10 cellular contexts compared by ENCODE assay signal in genomic region chr3:165254812-165255211, GRCh38. TPM values are rescaled to one million over a fixed set of nuclear protein-coding genes. Genes with fewer than 3 reads are reported as not detected.
DNase-seq lines count a peak whose midpoint lies in the region; ATAC-seq and TF ChIP-seq lines count a peak whose summit lies in the region.
"Had no signal": no experiment of that assay in that cellular context is flagged by ENCODE, and none has a peak within 500 bp of the region (broad histone marks: within the 10 kb centered on the region; RNA-seq: fewer than 3 reads in every experiment).

No MANE protein-coding gene starts in this region.

- no peaks in the 10 kb centered on the region for H3K9me3 ChIP-seq in A673 (ENCODE audit: low read depth, low read length, poor library complexity, severe bottlenecking)
- no peaks in the 10 kb centered on the region for H3K9me3 ChIP-seq in effector memory CD4-positive, alpha-beta T cell (ENCODE audit: control insufficient read depth, low read length)

- H3K27me3 ChIP-seq in A673 (replicated peaks; ENCODE audit: insufficient read depth, low read depth, low read length, poor library complexity): no peaks in the 10 kb centered on the region
- no peaks in the 10 kb centered on the region for H3K27me3 ChIP-seq in effector memory CD4-positive, alpha-beta T cell (replicated peaks; ENCODE audit: control insufficient read depth, insufficient read depth, low read length, poor library complexity, severe bottlenecking)

- intact Hi-C loops in A673 (cut with micrococcal nuclease; ENCODE audit: unreplicated experiment): loop anchor here (10.0 kb wide), 1 partner anchor 600 kb away; no protein-coding TSS in a partner anchor

- BruUV-seq in A673 (replicated peaks; lab: Mats Ljungman, UMichigan): no TSS peak

- TF ChIP-seq CTCF in A673 (conservative IDR thresholded peaks at IDR 0.05; ENCODE audit: low read depth, low read length): peak; percentile 45

- H3K4me1 ChIP-seq in A673 (ENCODE audit: insufficient read depth, low read length, poor library complexity, severe bottlenecking): no peaks in the 10 kb centered on the region
- H3K4me1 ChIP-seq in effector memory CD4-positive, alpha-beta T cell (ENCODE audit: control insufficient read depth, insufficient read depth, low read length, poor library complexity, severe bottlenecking): no peaks in the 10 kb centered on the region
- H3K4me1 ChIP-seq: parathyroid adenoma had no signal

- peak; percentile 63 for DNase-seq in A673 (ENCODE audit: low spot score)
- DNase-seq in HS-5 (ENCODE audit: low read depth): peak; percentile 5
- DNase-seq in OCI-M1 (lab: John Stamatoyannopoulos, UW): peak; percentile 79
- peak; percentile 43 for DNase-seq in glomerular visceral epithelial cell (ENCODE audit: extremely low spot score)
- no peak for DNase-seq in effector memory CD4-positive, alpha-beta T cell
- no peak for DNase-seq in OCI-M2 (lab: John Stamatoyannopoulos, UW; ENCODE audit: unreplicated experiment)
- DNase-seq: amniotic stem cell had no signal

- POLR2A ChIA-PET in A673 (lab: Charles Lee; ENCODE audit: low non-redundant PET): no interaction called here

- H3K27ac ChIP-seq in A673 (ENCODE audit: low read depth, low read length, poor library complexity, severe bottlenecking): no peak overlapping the region
- H3K27ac ChIP-seq in effector memory CD4-positive, alpha-beta T cell (ENCODE audit: insufficient read depth, low read length, poor library complexity, severe bottlenecking): no peak overlapping the region
- H3K27ac ChIP-seq: parathyroid adenoma had no signal

- CTCF ChIA-PET in A673 (lab: Charles Lee): interaction anchor here (0.6 to 0.9 kb wide), 2 partner anchors 48 to 289 kb away, joined by 3 to 5 read pairs; no protein-coding TSS in a partner anchor

- H3K4me3 ChIP-seq in A673 (ENCODE audit: low read depth, low read length, poor library complexity, severe bottlenecking): no peak overlapping the region
- no peak overlapping the region for H3K4me3 ChIP-seq in effector memory CD4-positive, alpha-beta T cell (ENCODE audit: insufficient read depth, low read depth, low read length, poor library complexity, severe bottlenecking)

- no peak for ATAC-seq in HG03342 (IDR thresholded peaks at IDR 0.05; ENCODE audit: unreplicated experiment)
- ATAC-seq in HG03521 (IDR thresholded peaks at IDR 0.05; ENCODE audit: unreplicated experiment): no peak

- H3K36me3 ChIP-seq in A673 (ENCODE audit: insufficient read depth, low read length, poor library complexity, severe bottlenecking): no peaks in the 10 kb centered on the region
- H3K36me3 ChIP-seq in effector memory CD4-positive, alpha-beta T cell (ENCODE audit: control insufficient read depth, insufficient read depth, low read length): no peaks in the 10 kb centered on the region

RNA-seq across cellular contexts. Expression of gene SLITRK3, which starts 58.6 kb away (rescaled TPM):
- 5.2 and 5.4 TPM in 2 replicates for total RNA-seq in A673 (2021)

Comparison
In these comparisons a context has a peak if more than half of its experiments do, and no peak if none do; other contexts are left out.
1. DNase-seq: peak in A673 (single experiment), HS-5 (single experiment), OCI-M1 (single experiment) and glomerular visceral epithelial cell (single experiment); none in effector memory CD4-positive, alpha-beta T cell (0 of 3) and OCI-M2 (single experiment).